In genomic region chr2:15747698-15748471, GRCh38 we compare ENCODE assay signal across 20 cellular contexts.
DNase-seq lines count a peak whose midpoint lies in the region; ATAC-seq and TF ChIP-seq lines count a peak whose summit lies in the region.
"Had no signal": no experiment of that assay in that cellular context is flagged by ENCODE, and none has a peak within 500 bp of the region (broad histone marks: within the 10 kb centered on the region; RNA-seq: fewer than 3 reads in every experiment).

No MANE protein-coding gene starts in this region.

- H3K4me1 ChIP-seq in right atrium auricular region (peaks cover 0 to 31% of the 10 kb centered on the region in 2 donors), endodermal cell (ENCODE audit: control insufficient read depth, insufficient read depth, low read length) (peaks cover 9% of the 10 kb centered on the region)
- H3K4me1 ChIP-seq: prostate gland had no signal

- TF ChIP-seq CTCF in right atrium auricular region (IDR thresholded peaks at IDR 0.05) = no peak
- TF ChIP-seq CTCF in endodermal cell (conservative IDR thresholded peaks at IDR 0.05) = peak; percentile 27
- no peak for TF ChIP-seq CTCF in mesothelial cell of epicardium (IDR thresholded peaks at IDR 0.05; ENCODE audit: unreplicated experiment)

- H3K27ac Mint-ChIP-seq in endodermal cell (peak overlapping the region; percentile 93), mesothelial cell of epicardium (peak overlapping the region; percentile 100)
- H3K27ac Mint-ChIP-seq: dendritic cell treated with granulocyte-macrophage colony-stimulating factor and Interleukin-4, amounts not matched to agents 40 ng/mL and 50 ng/mL, for 4 days had no signal

- H3K27ac ChIP-seq in right atrium auricular region = no peak overlapping the region
- H3K27ac ChIP-seq in endodermal cell (ENCODE audit: low read depth, low read length) = peak overlapping the region; percentile 57
- H3K27ac ChIP-seq: HL-60, Peyer's patch, prostate gland, upper lobe of left lung had no signal

- intact Hi-C loops in cardiac septum (cut with DNase I) = loop anchor here (5.0 kb wide), 1 partner anchor 106 kb away; no protein-coding TSS in a partner anchor

- no peaks in the 10 kb centered on the region for H3K9me3 ChIP-seq in right atrium auricular region
- H3K9me3 ChIP-seq in endodermal cell (ENCODE audit: control insufficient read depth, low read length) = no peaks in the 10 kb centered on the region
- H3K9me3 ChIP-seq: MG63, Peyer's patch, prostate gland, upper lobe of left lung had no signal

- no peak overlapping the region for H3K4me3 Mint-ChIP-seq in endodermal cell
- H3K4me3 Mint-ChIP-seq in mesothelial cell of epicardium = no peak overlapping the region
- H3K4me3 Mint-ChIP-seq: activated T-cell treated with anti-CD3 and anti-CD28 coated beads, Interleukin-2, amount 50 U/mL, for 4 hours; CD4-positive, CD25-positive, alpha-beta regulatory T cell; dendritic cell treated with granulocyte-macrophage colony-stimulating factor and Interleukin-4, amounts not matched to agents 40 ng/mL and 50 ng/mL, for 4 days had no signal

- H3K27me3 Mint-ChIP-seq in endodermal cell (ENCODE audit: insufficient read depth) (peaks cover 9% of the 10 kb centered on the region), mesothelial cell of epicardium (ENCODE audit: low read depth) (no peaks in the 10 kb centered on the region)
- H3K27me3 Mint-ChIP-seq: dendritic cell treated with granulocyte-macrophage colony-stimulating factor and Interleukin-4, amounts not matched to agents 40 ng/mL and 50 ng/mL, for 4 days had no signal

- H3K27me3 ChIP-seq in right atrium auricular region = no peaks in the 10 kb centered on the region
- H3K27me3 ChIP-seq in endodermal cell (ENCODE audit: control insufficient read depth, insufficient read depth, low read length, poor library complexity, severe bottlenecking) = peaks cover 5% of the 10 kb centered on the region
- H3K27me3 ChIP-seq: MG63, Peyer's patch, upper lobe of left lung had no signal

- no peak overlapping the region for H3K9ac ChIP-seq in endodermal cell (ENCODE audit: extremely low read depth, low read length, poor library complexity, severe bottlenecking)

- no peaks in the 10 kb centered on the region for H3K36me3 ChIP-seq in right atrium auricular region
- H3K36me3 ChIP-seq in endodermal cell (ENCODE audit: control insufficient read depth, insufficient read depth, low read length) = no peaks in the 10 kb centered on the region
- H3K36me3 ChIP-seq: MG63, Peyer's patch, prostate gland, upper lobe of left lung had no signal

- ATAC-seq in GM19023 (IDR thresholded peaks at IDR 0.05; ENCODE audit: unreplicated experiment) = no peak
- ATAC-seq: activated T-cell treated with anti-CD3 and anti-CD28 coated beads, Interleukin-2, amount 50 U/mL, for 4 hours had no signal

- H3K4me3 ChIP-seq in right atrium auricular region (no peak overlapping the region), endodermal cell (ENCODE audit: low read length) (no peak overlapping the region)
- H3K4me3 ChIP-seq: MG63, Peyer's patch, prostate gland, upper lobe of left lung had no signal

- H3K4me1 Mint-ChIP-seq in endodermal cell (peaks cover 3% of the 10 kb centered on the region), mesothelial cell of epicardium (peaks cover 85% of the 10 kb centered on the region)
- H3K4me1 Mint-ChIP-seq: CD4-positive, CD25-positive, alpha-beta regulatory T cell had no signal

- 57 to 83% methylated on average over 1 to 15 of the region's 15 CpGs for WGBS in endodermal cell (ENCODE audit: insufficient coverage in 1 of 2, insufficient read length in 1 of 2), 2 experiments

- H3K36me3 Mint-ChIP-seq in endodermal cell (ENCODE audit: low read depth) (no peaks in the 10 kb centered on the region), mesothelial cell of epicardium (peaks cover 3% of the 10 kb centered on the region)
- H3K36me3 Mint-ChIP-seq: CD4-positive, CD25-positive, alpha-beta regulatory T cell had no signal

- DNase-seq in cardiac septum (ENCODE audit: low spot score) (peak; percentile 58), right atrium auricular region (ENCODE audit: low spot score) (no peak), endodermal cell (peak; percentile 93), mesothelial cell of epicardium (ENCODE audit: low spot score in 2 of 2, unreplicated experiment in 2 of 2) (peak; percentile 50 to 70), SW 1271 (lab: John Stamatoyannopoulos, UW) (no peak), HT-29 (ENCODE audit: low spot score) (no peak), NCI-H345 (lab: John Stamatoyannopoulos, UW) (no peak)
- DNase-seq: activated naive CD4-positive, alpha-beta T cell treated with Interleukin-2 at 50 U/mL for 16 hours; activated T-cell treated with anti-CD3 and anti-CD28 coated beads, Interleukin-2, amount 50 U/mL, for 4 hours; amniotic stem cell; left cardiac atrium; NCI-H146 had no signal

- H3K9me3 Mint-ChIP-seq in endodermal cell (no peaks in the 10 kb centered on the region), mesothelial cell of epicardium (no peaks in the 10 kb centered on the region)
- H3K9me3 Mint-ChIP-seq: activated T-cell treated with anti-CD3 and anti-CD28 coated beads, Interleukin-2, amount 50 U/mL, for 4 hours; dendritic cell treated with granulocyte-macrophage colony-stimulating factor and Interleukin-4, amounts not matched to agents 40 ng/mL and 50 ng/mL, for 4 days had no signal

Comparison
In these comparisons a context has a peak if more than half of its experiments do, and no peak if none do; other contexts are left out.
1. DNase-seq: peak in cardiac septum (single experiment), endodermal cell (single experiment) and mesothelial cell of epicardium (2 of 2); none in right atrium auricular region (single experiment), SW 1271 (0 of 2), HT-29 (single experiment) and NCI-H345 (single experiment).